In genomic region chr18:21955757-21956652, GRCh38 we compare ENCODE assay signal across 8 cellular contexts.
DNase-seq lines count a peak whose midpoint lies in the region; ATAC-seq, FAIRE-seq and TF ChIP-seq lines count a peak whose summit lies in the region.

No MANE protein-coding gene starts in this region.

- H3K4me3 ChIP-seq in GM12878 (no peak overlapping the region), iPS DF 6.9 (ENCODE audit: low read length) (no peak overlapping the region)

- DNase-seq in NK-92 treated with Interleukin-12 subunit alpha and Interleukin-12 subunit beta, amount 100 ng/mL, for 24 hours (lab: John Stamatoyannopoulos, UW), result peak; percentile 54
- DNase-seq in NK-92 (lab: John Stamatoyannopoulos, UW; ENCODE audit: unreplicated experiment) (no peak), NCI-H146 (lab: John Stamatoyannopoulos, UW) (peak; percentile 75), GM12878 (ENCODE audit: low read depth, low spot score) (peak; percentile 4), iPS DF 6.9 (ENCODE audit: low read depth, low spot score) (peak; percentile 13)
- DNase-seq in stimulated activated CD4-positive, alpha-beta T cell treated with anti-CD3 and anti-CD28 coated beads, Interleukin-12 subunit alpha, Interleukin-12 subunit beta, amount 100 ng/mL, for 48 hours (ENCODE audit: low read depth in 2 of 3, low spot score in 1 of 3), result peak; percentile 54 to 73 (median 72)

- POLR2A ChIA-PET in GM12878 (lab: Charles Lee), result no interaction called here

- in situ Hi-C loops in GM12878 (cut with MboI), result loop anchor here (5.0 to 10.0 kb wide), 3 partner anchors 59 to 761 kb away; no protein-coding TSS in a partner anchor

- TF ChIP-seq RAD21 in GM12878 (IDR thresholded peaks at IDR 0.05; ENCODE audit: insufficient read depth, low read depth, low read length), result peak; percentile 73

- SMC1A ChIA-PET in GM12878 (lab: Charles Lee; ENCODE audit: uncharacterized antibody, unreplicated experiment), result interaction anchor here (0.8 to 1.0 kb wide), 2 partner anchors 35 to 58 kb away, joined by 3 to 5 read pairs; no protein-coding TSS in a partner anchor

- H3K27me3 ChIP-seq in GM12878 (replicated peaks in 1 of 2; ENCODE audit: control insufficient read depth in 2 of 2, insufficient read depth in 2 of 2, low read length in 1 of 2), result no peaks in the 10 kb centered on the region
- H3K27me3 ChIP-seq in iPS DF 6.9 (ENCODE audit: control insufficient read depth, insufficient read depth, low read length), result no peaks in the 10 kb centered on the region

- no TSS peak for BruUV-seq in GM12878 (replicated peaks; lab: Mats Ljungman, UMichigan)

- RAD21 ChIA-PET in GM12878 (lab: Charles Lee; ENCODE audit: unreplicated experiment), result interaction anchor here (0.9 to 1.7 kb wide), 2 partner anchors 84 to 467 kb away, joined by 3 read pairs; no protein-coding TSS in a partner anchor

- H3K36me3 ChIP-seq in GM12878 (ENCODE audit: control insufficient read depth in 2 of 2, insufficient read depth in 2 of 2, low read length in 1 of 2) (no peaks in the 10 kb centered on the region), iPS DF 6.9 (ENCODE audit: control insufficient read depth, insufficient read depth, low read length) (no peaks in the 10 kb centered on the region)

- no peak overlapping the region for H2AFZ ChIP-seq in GM12878 (ENCODE audit: control insufficient read depth, low read depth, low read length)

- H3K4me1 ChIP-seq in GM12878 (ENCODE audit: control insufficient read depth, insufficient read depth, low read length) (no peaks in the 10 kb centered on the region), iPS DF 6.9 (ENCODE audit: control insufficient read depth, insufficient read depth, low read length) (no peaks in the 10 kb centered on the region)

- no peak for TF ChIP-seq EP300 in GM12878 (IDR thresholded peaks at IDR 0.05; ENCODE audit: borderline replicate concordance in 1 of 2, control insufficient read depth in 1 of 2, low read depth in 2 of 2, low read length in 2 of 2)

- WGBS in GM12878 (ENCODE audit: insufficient coverage, insufficient replicate concordance, low lambda C conversion rate, missing lambda C conversion rate), result 24% methylated on average over 8 of the region's 8 CpGs
- WGBS in iPS DF 6.9 (ENCODE audit: insufficient coverage, insufficient read length), result no CpG with 5 or more reads among the region's 8 CpGs

- H3K4me2 ChIP-seq in GM12878 (ENCODE audit: control insufficient read depth, insufficient read depth), result no peak overlapping the region

- CTCF ChIA-PET in GM12878 (lab: Yijun Ruan, JAX), result interaction anchor here (0.6 to 2.1 kb wide), 18 partner anchors 9 to 764 kb away, joined by 3 to 10 read pairs (median 4); no protein-coding TSS in a partner anchor

- intact Hi-C loops in GM12878 (cut with micrococcal nuclease; ENCODE audit: unreplicated experiment), result loop anchor here (1.0 to 5.0 kb wide), 5 partner anchors 42 to 761 kb away; no protein-coding TSS in a partner anchor

- TF ChIP-seq POLR2A in GM12878 (IDR thresholded peaks at IDR 0.05; ENCODE audit: low read depth, low read length), result no peak

- no peaks in the 10 kb centered on the region for H3K79me2 ChIP-seq in GM12878 (ENCODE audit: control insufficient read depth, insufficient read depth, low read length)

- H3K9me3 ChIP-seq in GM12878 (replicated peaks; ENCODE audit: control insufficient read depth, insufficient read depth, low read length) (no peaks in the 10 kb centered on the region), iPS DF 6.9 (ENCODE audit: control insufficient read depth, insufficient read depth, low read length) (no peaks in the 10 kb centered on the region)

- ATAC-seq in HG02852 (IDR thresholded peaks at IDR 0.05; ENCODE audit: unreplicated experiment) (peak; percentile 89), GM12878 (peak; percentile 100)

- no peak overlapping the region for H3K9ac ChIP-seq in GM12878 (ENCODE audit: control insufficient read depth, insufficient read depth, low read length)

- H3K27ac ChIP-seq in GM12878 (ENCODE audit: control insufficient read depth, insufficient read depth) (no peak overlapping the region), iPS DF 6.9 (ENCODE audit: low read length) (no peak overlapping the region)

- TF ChIP-seq CTCF in GM12878 (IDR thresholded peaks at IDR 0.05 in 2 of 3, conservative IDR thresholded peaks at IDR 0.05 in 1 of 3; ENCODE audit: control insufficient read depth in 2 of 3, extremely low read depth in 1 of 3, insufficient read depth in 1 of 3, low read depth in 3 of 3, low read length in 3 of 3), result peak; percentile 86 to 94 (median 92)

- no peaks in the 10 kb centered on the region for H4K20me1 ChIP-seq in GM12878 (ENCODE audit: control insufficient read depth, insufficient read depth)

- FAIRE-seq in TTC549 (lab: Jason Lieb, UNC) (peak; percentile 76), GM12878 (lab: Jason Lieb, UNC) (peak; percentile 86)

TF ChIP-seq in GM12878, 131 proteins besides CTCF, POLR2A, EP300 and RAD21:
- TF ChIP-seq YY1 (IDR thresholded peaks at IDR 0.05; ENCODE audit: low read depth, low read length) (peak; percentile 42; the same call in 1 of the 2 replicates), MTA2 (IDR thresholded peaks at IDR 0.05; ENCODE audit: low read depth) (no peak), RUNX3 (IDR thresholded peaks at IDR 0.05; ENCODE audit: low read length) (peak; percentile 42; the same call in 1 of the 2 replicates), SMC3 (IDR thresholded peaks at IDR 0.05; ENCODE audit: borderline replicate concordance, low read length) (peak; percentile 96)
